In the genomic region with DNA sequence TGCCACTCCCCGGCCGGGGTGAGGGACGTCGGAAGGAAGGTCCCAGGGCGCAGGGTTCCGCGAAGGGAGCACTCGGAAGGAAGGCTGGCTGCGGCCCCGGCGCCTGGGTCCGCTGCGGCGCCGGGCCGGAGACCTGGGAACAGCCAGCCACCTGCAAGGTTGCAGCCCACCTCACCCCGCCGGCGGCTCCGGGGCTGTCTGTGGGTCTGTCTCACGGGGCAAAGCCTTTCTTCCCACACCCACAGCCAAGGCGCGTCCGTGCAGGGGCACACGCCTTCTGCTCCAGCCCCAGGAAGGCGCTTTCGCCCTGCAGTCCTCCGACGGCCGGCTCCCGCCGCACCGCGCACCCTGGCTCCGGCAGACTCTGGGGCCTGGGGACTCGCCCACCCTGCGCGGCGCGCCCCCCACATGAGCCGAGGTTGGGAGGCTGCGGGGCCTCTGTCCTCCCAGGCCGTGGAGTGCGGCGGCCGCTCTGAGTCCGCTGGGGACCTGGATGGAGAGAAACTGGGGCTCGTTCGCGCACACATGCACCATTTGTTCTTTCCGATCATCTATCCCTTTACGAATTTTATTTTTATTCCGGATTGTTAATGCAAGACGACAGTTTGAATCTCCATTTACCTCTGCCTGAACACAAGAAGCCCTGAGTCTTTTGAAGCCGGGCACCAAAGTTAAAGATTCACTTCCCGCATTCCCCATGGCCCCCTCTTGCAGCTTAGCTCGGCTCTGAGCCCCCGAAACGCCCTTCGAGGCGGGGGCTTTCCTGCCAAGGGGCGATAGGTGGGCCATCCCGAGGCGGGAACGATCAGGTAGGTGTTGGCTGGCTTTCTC, we compare ENCODE assay signal across 8 cellular contexts. TPM values are rescaled to one million over a fixed set of nuclear protein-coding genes. Genes with fewer than 3 reads are reported as not detected.
DNase-seq lines count a peak whose midpoint lies in the region; ATAC-seq, FAIRE-seq and TF ChIP-seq lines count a peak whose summit lies in the region.

No MANE protein-coding gene starts in this region.

- DNase-seq in activated naive CD8-positive, alpha-beta T cell treated with anti-CD3 and anti-CD28 coated beads, Interleukin-2, amount 50 U/mL, for 24 hours: no peak
- DNase-seq in kidney (peak; percentile 78), smooth muscle cell (lab: John Stamatoyannopoulos, UW; ENCODE audit: unreplicated experiment) (no peak), AG08396 (ENCODE audit: low spot score) (no peak)

- ATAC-seq in HG02610 (IDR thresholded peaks at IDR 0.05; ENCODE audit: unreplicated experiment): peak; percentile 10
- ATAC-seq in activated naive CD8-positive, alpha-beta T cell treated with anti-CD3 and anti-CD28 coated beads, Interleukin-2, amount 50 U/mL, for 24 hours: no peak
- ATAC-seq in GM18867 (IDR thresholded peaks at IDR 0.05; ENCODE audit: unreplicated experiment): no peak
- no peak for ATAC-seq in GM21576 (IDR thresholded peaks at IDR 0.05; ENCODE audit: unreplicated experiment)
- no peak for ATAC-seq in HG03108 (IDR thresholded peaks at IDR 0.05; ENCODE audit: unreplicated experiment)

- H3K27me3 Mint-ChIP-seq in activated naive CD8-positive, alpha-beta T cell treated with anti-CD3 and anti-CD28 coated beads, Interleukin-2, amount 50 U/mL, for 24 hours: peaks cover 74% of the 10 kb centered on the region

- no peaks in the 10 kb centered on the region for H3K79me2 ChIP-seq in smooth muscle cell (ENCODE audit: low read depth)

- intact Hi-C loops in kidney (cut with DNase I): loop anchor here (5.0 kb wide), 1 partner anchor 502 kb away; no protein-coding TSS in a partner anchor

- H3K9me3 Mint-ChIP-seq in activated naive CD8-positive, alpha-beta T cell treated with anti-CD3 and anti-CD28 coated beads, Interleukin-2, amount 50 U/mL, for 24 hours: no peaks in the 10 kb centered on the region

- H3K4me1 ChIP-seq in kidney (ENCODE audit: control insufficient read depth in 1 of 2, insufficient read depth in 1 of 2, low read depth in 1 of 2, low read length in 2 of 2): peaks cover 0 to 17% of the 10 kb centered on the region in 2 donors
- H3K4me1 ChIP-seq in smooth muscle cell (ENCODE audit: low read depth): peaks cover 20% of the 10 kb centered on the region

- H3K4me3 ChIP-seq in kidney (ENCODE audit: low read length in 2 of 2) (peak overlapping the region in 1 of 2 donors; percentile 49), smooth muscle cell (peak overlapping the region; percentile 45)

- no peak overlapping the region for H2AFZ ChIP-seq in smooth muscle cell (ENCODE audit: low read depth)

- no peak for FAIRE-seq in kidney (lab: Jason Lieb, UNC)

- H3K4me2 ChIP-seq in smooth muscle cell: peak overlapping the region; percentile 85

- no peaks in the 10 kb centered on the region for H3F3A ChIP-seq in smooth muscle cell (ENCODE audit: low read depth)

- 7% methylated on average over 64 of the region's 65 CpGs for WGBS in smooth muscle cell (ENCODE audit: low lambda C conversion rate)

- peaks cover 5% of the 10 kb centered on the region for H4K20me1 ChIP-seq in smooth muscle cell (ENCODE audit: low read depth)

- H3K27me3 ChIP-seq in smooth muscle cell (ENCODE audit: low read depth): peaks cover 90% of the 10 kb centered on the region

- H3K27ac ChIP-seq in kidney (ENCODE audit: low read depth in 2 of 2, low read length in 2 of 2) (peak overlapping the region in 1 of 2 donors; percentile 28), smooth muscle cell (ENCODE audit: low read depth) (no peak overlapping the region)

- peak overlapping the region; percentile 54 for H3K4me3 Mint-ChIP-seq in activated naive CD8-positive, alpha-beta T cell treated with anti-CD3 and anti-CD28 coated beads, Interleukin-2, amount 50 U/mL, for 24 hours

- peaks cover 34% of the 10 kb centered on the region for H3K4me1 Mint-ChIP-seq in activated naive CD8-positive, alpha-beta T cell treated with anti-CD3 and anti-CD28 coated beads, Interleukin-2, amount 50 U/mL, for 24 hours

- no peak overlapping the region for H3K27ac Mint-ChIP-seq in activated naive CD8-positive, alpha-beta T cell treated with anti-CD3 and anti-CD28 coated beads, Interleukin-2, amount 50 U/mL, for 24 hours

- no peak for TF ChIP-seq CTCF in kidney (IDR thresholded peaks at IDR 0.05; ENCODE audit: borderline replicate concordance, extremely low read depth, insufficient read depth)
- TF ChIP-seq CTCF in smooth muscle cell (IDR thresholded peaks at IDR 0.05; ENCODE audit: borderline replicate concordance, insufficient read depth, poor library complexity, severe bottlenecking): no peak

- H3K36me3 ChIP-seq in kidney (ENCODE audit: control insufficient read depth in 1 of 2, insufficient read depth in 2 of 2, low read length in 2 of 2) (no peaks in the 10 kb centered on the region), smooth muscle cell (ENCODE audit: low read depth) (no peaks in the 10 kb centered on the region)

- no peaks in the 10 kb centered on the region for H3K36me3 Mint-ChIP-seq in activated naive CD8-positive, alpha-beta T cell treated with anti-CD3 and anti-CD28 coated beads, Interleukin-2, amount 50 U/mL, for 24 hours (ENCODE audit: low read depth)

- H3K9me3 ChIP-seq in kidney (ENCODE audit: control insufficient read depth in 1 of 2, low read length in 2 of 2): no peaks in the 10 kb centered on the region
- H3K9me3 ChIP-seq in smooth muscle cell (replicated peaks; ENCODE audit: low read depth): no peaks in the 10 kb centered on the region

- H3K9ac ChIP-seq in kidney (ENCODE audit: low read length in 2 of 2): peak overlapping the region in 1 of 2 donors; percentile 55
- H3K9ac ChIP-seq in smooth muscle cell (ENCODE audit: low read depth): no peak overlapping the region

RNA-seq across cellular contexts. Expression of a gene that starts 4.5 kb away (rescaled TPM):
- total RNA-seq in kidney (58.5 TPM), smooth muscle cell (0.58 and 1.4 TPM in 2 replicates)
- polyA plus RNA-seq in kidney (ENCODE audit: insufficient read depth, low read depth, low replicate concordance) (18.0 TPM), smooth muscle cell (0.10 and 0.40 TPM in 2 replicates)

Comparison
In these comparisons a context has a peak if more than half of its experiments do, and no peak if none do; other contexts are left out.
1. RNA of a gene that starts 4.5 kb away (total RNA-seq): 58.5 TPM in kidney (single experiment); 0.58 to 1.4 TPM in smooth muscle cell; every median in the first group is over 10 times any median in the second.